1 cellular context compared by ENCODE assay signal in the genomic region with DNA sequence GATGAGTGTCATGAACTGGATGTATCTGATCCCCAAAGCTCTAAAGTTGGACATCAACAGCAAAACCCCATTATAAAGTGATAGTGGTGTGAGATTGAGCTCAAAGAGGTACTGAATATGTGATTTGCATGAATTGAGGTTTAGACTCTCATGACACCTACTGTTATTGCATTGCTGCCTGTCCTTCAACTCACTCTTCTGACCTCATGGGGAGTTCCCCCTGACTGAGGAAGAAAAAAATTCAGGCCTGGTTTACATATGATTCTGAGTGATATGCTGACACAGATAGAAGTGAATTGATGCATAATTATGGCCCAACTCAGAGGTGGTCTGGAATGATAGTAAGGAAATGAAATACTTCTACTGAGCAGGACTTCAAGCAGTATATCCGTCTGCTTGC.
TF ChIP-seq lines count a peak whose summit lies in the region.

No MANE protein-coding gene starts in this region.

TF ChIP-seq in K562, 482 proteins besides CTCF, POLR2A, EP300 and RAD21 (continued from another document):
- TF ChIP-seq, protein P1, sequence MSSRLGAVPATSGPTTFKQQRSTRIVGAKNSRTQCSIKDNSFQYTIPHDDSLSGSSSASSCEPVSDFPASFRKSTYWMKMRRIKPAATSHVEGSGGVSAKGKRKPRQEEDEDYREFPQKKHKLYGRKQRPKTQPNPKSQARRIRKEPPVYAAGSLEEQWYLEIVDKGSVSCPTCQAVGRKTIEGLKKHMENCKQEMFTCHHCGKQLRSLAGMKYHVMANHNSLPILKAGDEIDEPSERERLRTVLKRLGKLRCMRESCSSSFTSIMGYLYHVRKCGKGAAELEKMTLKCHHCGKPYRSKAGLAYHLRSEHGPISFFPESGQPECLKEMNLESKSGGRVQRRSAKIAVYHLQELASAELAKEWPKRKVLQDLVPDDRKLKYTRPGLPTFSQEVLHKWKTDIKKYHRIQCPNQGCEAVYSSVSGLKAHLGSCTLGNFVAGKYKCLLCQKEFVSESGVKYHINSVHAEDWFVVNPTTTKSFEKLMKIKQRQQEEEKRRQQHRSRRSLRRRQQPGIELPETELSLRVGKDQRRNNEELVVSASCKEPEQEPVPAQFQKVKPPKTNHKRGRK (tag; IDR thresholded peaks at IDR 0.05) = no peak
- TF ChIP-seq MCM3 (IDR thresholded peaks at IDR 0.05) (no peak), NCOA4 (IDR thresholded peaks at IDR 0.05; ENCODE audit: partially characterized antibody) (no peak), CBX5 (IDR thresholded peaks at IDR 0.05; ENCODE audit: borderline replicate concordance, low read depth) (no peak), PHF8 (IDR thresholded peaks at IDR 0.05; ENCODE audit: borderline replicate concordance, low read length) (no peak), ZNF431 (CRISPR knock-in tag; IDR thresholded peaks at IDR 0.05) (no peak)
- TF ChIP-seq, protein P2, sequence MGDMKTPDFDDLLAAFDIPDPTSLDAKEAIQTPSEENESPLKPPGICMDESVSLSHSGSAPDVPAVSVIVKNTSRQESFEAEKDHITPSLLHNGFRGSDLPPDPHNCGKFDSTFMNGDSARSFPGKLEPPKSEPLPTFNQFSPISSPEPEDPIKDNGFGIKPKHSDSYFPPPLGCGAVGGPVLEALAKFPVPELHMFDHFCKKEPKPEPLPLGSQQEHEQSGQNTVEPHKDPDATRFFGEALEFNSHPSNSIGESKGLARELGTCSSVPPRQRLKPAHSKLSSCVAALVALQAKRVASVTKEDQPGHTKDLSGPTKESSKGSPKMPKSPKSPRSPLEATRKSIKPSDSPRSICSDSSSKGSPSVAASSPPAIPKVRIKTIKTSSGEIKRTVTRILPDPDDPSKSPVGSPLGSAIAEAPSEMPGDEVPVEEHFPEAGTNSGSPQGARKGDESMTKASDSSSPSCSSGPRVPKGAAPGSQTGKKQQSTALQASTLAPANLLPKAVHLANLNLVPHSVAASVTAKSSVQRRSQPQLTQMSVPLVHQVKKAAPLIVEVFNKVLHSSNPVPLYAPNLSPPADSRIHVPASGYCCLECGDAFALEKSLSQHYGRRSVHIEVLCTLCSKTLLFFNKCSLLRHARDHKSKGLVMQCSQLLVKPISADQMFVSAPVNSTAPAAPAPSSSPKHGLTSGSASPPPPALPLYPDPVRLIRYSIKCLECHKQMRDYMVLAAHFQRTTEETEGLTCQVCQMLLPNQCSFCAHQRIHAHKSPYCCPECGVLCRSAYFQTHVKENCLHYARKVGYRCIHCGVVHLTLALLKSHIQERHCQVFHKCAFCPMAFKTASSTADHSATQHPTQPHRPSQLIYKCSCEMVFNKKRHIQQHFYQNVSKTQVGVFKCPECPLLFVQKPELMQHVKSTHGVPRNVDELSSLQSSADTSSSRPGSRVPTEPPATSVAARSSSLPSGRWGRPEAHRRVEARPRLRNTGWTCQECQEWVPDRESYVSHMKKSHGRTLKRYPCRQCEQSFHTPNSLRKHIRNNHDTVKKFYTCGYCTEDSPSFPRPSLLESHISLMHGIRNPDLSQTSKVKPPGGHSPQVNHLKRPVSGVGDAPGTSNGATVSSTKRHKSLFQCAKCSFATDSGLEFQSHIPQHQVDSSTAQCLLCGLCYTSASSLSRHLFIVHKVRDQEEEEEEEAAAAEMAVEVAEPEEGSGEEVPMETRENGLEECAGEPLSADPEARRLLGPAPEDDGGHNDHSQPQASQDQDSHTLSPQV (IDR thresholded peaks at IDR 0.05) = no peak
